In genomic region chrX:123450217-123450616, GRCh38 we compare ENCODE assay signal across 8 cellular contexts.
DNase-seq lines count a peak whose midpoint lies in the region; ATAC-seq, FAIRE-seq and TF ChIP-seq lines count a peak whose summit lies in the region.
"Had no signal": no experiment of that assay in that cellular context is flagged by ENCODE, and none has a peak within 500 bp of the region (broad histone marks: within the 10 kb centered on the region; RNA-seq: fewer than 3 reads in every experiment).

No MANE protein-coding gene starts in this region.

- CTCF ChIA-PET in HEK293 (lab: Yijun Ruan, JAX) (interaction anchor here (0.6 to 2.7 kb wide), 13 partner anchors 10 to 526 kb away, joined by 3 to 13 read pairs (median 3); no protein-coding TSS in a partner anchor), K562 (lab: Yijun Ruan, JAX; ENCODE audit: low intra/inter-chr PET ratio) (interaction anchor here (0.7 to 0.9 kb wide), 2 partner anchors 32 to 75 kb away, joined by 3 read pairs; no protein-coding TSS in a partner anchor)

- no peaks in the 10 kb centered on the region for H3K9me1 ChIP-seq in K562 (ENCODE audit: control insufficient read depth, insufficient read depth, low read length)

- H3K27ac Mint-ChIP-seq in stimulated activated naive CD8-positive, alpha-beta T cell treated with anti-CD3 and anti-CD28 coated beads, Interleukin-15, amount 100 ng/mL, for 72 hours, result peak overlapping the region in 1 of 2 donors; percentile 15

- intact Hi-C loops in K562 (cut with micrococcal nuclease), result loop anchor here (1.0 to 10.0 kb wide), 3 partner anchors 64 to 322 kb away; no protein-coding TSS in a partner anchor

- 33% methylated on average over 3 of the region's 3 CpGs for WGBS in K562 (ENCODE audit: insufficient coverage, low coverage, missing lambda C conversion rate)

- H3K4me3 Mint-ChIP-seq in stimulated activated naive CD8-positive, alpha-beta T cell treated with anti-CD3 and anti-CD28 coated beads, Interleukin-15, amount 100 ng/mL, for 72 hours, result no peak overlapping the region

- H3K9ac ChIP-seq in K562 (ENCODE audit: insufficient read depth in 1 of 2, low read depth in 2 of 2, low read length in 2 of 2), result no peak overlapping the region

- POLR2A ChIA-PET in HEK293 (lab: Yijun Ruan, JAX), result no interaction called here
- POLR2A ChIA-PET in K562 (lab: Yijun Ruan, JAX), result interaction anchor here (0.5 to 1.0 kb wide), 3 partner anchors 14 to 123 kb away, joined by 3 to 5 read pairs (median 3); no protein-coding TSS in a partner anchor

- H3K9me3 ChIP-seq in HEK293 (ENCODE audit: control insufficient read depth, insufficient read depth, low read depth, low read length) (no peaks in the 10 kb centered on the region), K562 (replicated peaks; ENCODE audit: control insufficient read depth, insufficient read depth, low read depth, low read length) (no peaks in the 10 kb centered on the region)

- peak; percentile 57 to 70 for TF ChIP-seq RAD21 in K562 (CRISPR knock-in tag; conservative IDR thresholded peaks at IDR 0.05 in 1 of 2, IDR thresholded peaks at IDR 0.05 in 1 of 2)

- ATAC-seq in K562 (peak; percentile 71), GM21526 (IDR thresholded peaks at IDR 0.05; ENCODE audit: low FRiP score, unreplicated experiment) (no peak), GM18502 (IDR thresholded peaks at IDR 0.05; ENCODE audit: poor library complexity, unreplicated experiment) (no peak)
- no peak for ATAC-seq in stimulated activated naive CD8-positive, alpha-beta T cell treated with anti-CD3 and anti-CD28 coated beads, Interleukin-15, amount 100 ng/mL, for 72 hours

- H3K9me3 Mint-ChIP-seq in stimulated activated naive CD8-positive, alpha-beta T cell treated with anti-CD3 and anti-CD28 coated beads, Interleukin-15, amount 100 ng/mL, for 72 hours, result no peaks in the 10 kb centered on the region

- H3K4me3 ChIP-seq in HEK293 (ENCODE audit: low read depth, low read length), result no peak overlapping the region
- no peak overlapping the region for H3K4me3 ChIP-seq in K562

- H3K4me1 Mint-ChIP-seq in stimulated activated naive CD8-positive, alpha-beta T cell treated with anti-CD3 and anti-CD28 coated beads, Interleukin-15, amount 100 ng/mL, for 72 hours, result no peaks in the 10 kb centered on the region

- H3K4me1 ChIP-seq in HEK293 (ENCODE audit: control insufficient read depth, insufficient read depth, low read length), result no peaks in the 10 kb centered on the region; the same call in 1 of the 2 replicates
- peaks cover 0 to 9% of the 10 kb centered on the region in 2 experiments; a peak in 2 of 5 replicates for H3K4me1 ChIP-seq in K562 (replicated peaks in 1 of 2; ENCODE audit: control insufficient read depth in 2 of 2, insufficient read depth in 2 of 2, low read length in 2 of 2)

- H2AFZ ChIP-seq in K562 (ENCODE audit: low read depth, low read length), result no peak overlapping the region

- peak in 3 of 4 experiments; percentile 8 to 23 (median 14) for DNase-seq in K562 (ENCODE audit: extremely low read depth in 1 of 4, low spot score in 3 of 4)
- peak; percentile 1 for DNase-seq in midbrain (lab: John Stamatoyannopoulos, UW)
- DNase-seq in stimulated activated naive CD8-positive, alpha-beta T cell treated with anti-CD3 and anti-CD28 coated beads, Interleukin-15, amount 100 ng/mL, for 72 hours, result no peak
- DNase-seq: effector CD4-positive, alpha-beta T cell had no signal

- TF ChIP-seq CTCF in HEK293 (tag by site-specific recombination; IDR thresholded peaks at IDR 0.05), result no peak
- TF ChIP-seq CTCF in K562 (IDR thresholded peaks at IDR 0.05 in 2 of 3, conservative IDR thresholded peaks at IDR 0.05 in 1 of 3; ENCODE audit: insufficient read depth in 2 of 3, low read depth in 1 of 3, low read length in 3 of 3), result peak; percentile 36 to 62 (median 61); a peak in 5 of 6 replicates

- BruUV-seq in K562 (replicated peaks; lab: Mats Ljungman, UMichigan), result no TSS peak

- H4K20me1 ChIP-seq in K562 (replicated peaks; ENCODE audit: control insufficient read depth, insufficient read depth, low read length), result no peaks in the 10 kb centered on the region

- no peak overlapping the region for H3K4me2 ChIP-seq in K562 (ENCODE audit: insufficient read depth, low read length)

- H3K27ac ChIP-seq in HEK293 (ENCODE audit: extremely low read depth, low read depth, low read length) (no peak overlapping the region), K562 (ENCODE audit: extremely low read depth, low read depth, low read length) (no peak overlapping the region)

- H3K36me3 ChIP-seq in HEK293 (ENCODE audit: control insufficient read depth in 2 of 2, insufficient read depth in 1 of 2, low read length in 2 of 2), result no peaks in the 10 kb centered on the region
- no peaks in the 10 kb centered on the region for H3K36me3 ChIP-seq in K562 (ENCODE audit: control insufficient read depth, insufficient read depth, low read length)

- FAIRE-seq in G401.6 (lab: Jason Lieb, UNC) (peak; percentile 64), K562 (lab: Jason Lieb, UNC) (peak; percentile 78)

- TF ChIP-seq EP300 in K562 (IDR thresholded peaks at IDR 0.05; ENCODE audit: low read length), result no peak

- TF ChIP-seq POLR2A in K562 (conservative IDR thresholded peaks at IDR 0.05), result no peak

- no peaks in the 10 kb centered on the region for H3K27me3 ChIP-seq in K562 (ENCODE audit: control insufficient read depth in 2 of 2, insufficient read depth in 2 of 2, low read length in 2 of 2)

- H3K79me2 ChIP-seq in K562 (ENCODE audit: control insufficient read depth, insufficient read depth, low read length), result no peaks in the 10 kb centered on the region

- no peaks in the 10 kb centered on the region for H3K27me3 Mint-ChIP-seq in stimulated activated naive CD8-positive, alpha-beta T cell treated with anti-CD3 and anti-CD28 coated beads, Interleukin-15, amount 100 ng/mL, for 72 hours

- in situ Hi-C loops in K562 (cut with MboI), result no loop called here

TF ChIP-seq in HEK293, 187 proteins besides CTCF, POLR2A, EP300 and RAD21:
- peak; percentile 63 for TF ChIP-seq ZNF654 (tag by site-specific recombination; IDR thresholded peaks at IDR 0.05; ENCODE audit: low read depth)
- no peak for TF ChIP-seq SETDB1 (IDR thresholded peaks at IDR 0.05; ENCODE audit: insufficient read length, low read length)

TF ChIP-seq in K562, 482 proteins besides CTCF, POLR2A, EP300 and RAD21:
- TF ChIP-seq KLF16 (IDR thresholded peaks at IDR 0.05) (no peak), HIVEP1 (CRISPR knock-in tag; IDR thresholded peaks at IDR 0.05) (no peak), SMC3 (conservative IDR thresholded peaks at IDR 0.05; ENCODE audit: insufficient read depth, low read depth, low read length) (0 out of 2 replicates have a peak, but pooled peaks have one; percentile 18), ZNF143 (CRISPR knock-in tag; IDR thresholded peaks at IDR 0.05) (no peak), CHD2 (IDR thresholded peaks at IDR 0.05; ENCODE audit: low read depth, low read length) (no peak)

Comparison
In these comparisons a context has a peak if more than half of its experiments do, and no peak if none do; other contexts are left out.
1. DNase-seq: peak in K562 (3 of 4) and midbrain (single experiment); none in stimulated activated naive CD8-positive, alpha-beta T cell treated with anti-CD3 and anti-CD28 coated beads, Interleukin-15, amount 100 ng/mL, for 72 hours (0 of 2).